Comparison of ENCODE assay signal across 8 cellular contexts in genomic region chr2:31523871-31524492, GRCh38. TPM values are rescaled to one million over a fixed set of nuclear protein-coding genes. Genes with fewer than 3 reads are reported as not detected.
DNase-seq lines count a peak whose midpoint lies in the region; ATAC-seq and TF ChIP-seq lines count a peak whose summit lies in the region.

No MANE protein-coding gene starts in this region.

- H3K4me3 Mint-ChIP-seq in activated B cell treated with CpG ODN at 0.5 μM for 24 hours: no peak overlapping the region

- H3K27ac Mint-ChIP-seq in activated B cell treated with CpG ODN at 0.5 μM for 24 hours: no peak overlapping the region

- no peak overlapping the region for H3K9ac ChIP-seq in colonic mucosa (ENCODE audit: low read depth in 2 of 2, low read length in 2 of 2)

- TF ChIP-seq CTCF in BE2C (IDR thresholded peaks at IDR 0.05; ENCODE audit: low read depth, low read length) (peak; percentile 72), activated B cell treated with CpG ODN at 0.5 μM for 24 hours (IDR thresholded peaks at IDR 0.05) (peak; percentile 21), colonic mucosa (IDR thresholded peaks at IDR 0.05) (peak; percentile 76), mucosa of descending colon (IDR thresholded peaks at IDR 0.05) (peak; percentile 62)

- H3K9me3 ChIP-seq in BE2C: no peaks in the 10 kb centered on the region
- no peaks in the 10 kb centered on the region for H3K9me3 ChIP-seq in colonic mucosa
- H3K9me3 ChIP-seq in mucosa of descending colon: no peaks in the 10 kb centered on the region

- DNase-seq in BE2C (peak; percentile 55), NCI-H1105 treated with DMSO at 0.1 percent for 48 hours (lab: John Stamatoyannopoulos, UW) (peak; percentile 34), activated B cell treated with CpG ODN at 0.5 μM for 24 hours (no peak), colonic mucosa (peak; percentile 74), mucosa of descending colon (peak in 1 of 3 donors; percentile 86)
- DNase-seq in stimulated activated naive CD8-positive, alpha-beta T cell treated with anti-CD3 and anti-CD28 coated beads, Interleukin-15, Interleukin-2, amounts not matched to agents 100 U/mL and 50 U/mL, for 24 hours: peak; percentile 58

- H3K36me3 Mint-ChIP-seq in activated B cell treated with CpG ODN at 0.5 μM for 24 hours (ENCODE audit: low read depth): no peaks in the 10 kb centered on the region

- H3K4me3 ChIP-seq in BE2C (ENCODE audit: low read depth, low read length) (no peak overlapping the region), colonic mucosa (no peak overlapping the region), mucosa of descending colon (no peak overlapping the region)

- peak; percentile 60 for ATAC-seq in GM18868 (IDR thresholded peaks at IDR 0.05; ENCODE audit: unreplicated experiment)
- no peak for ATAC-seq in activated B cell treated with CpG ODN at 0.5 μM for 24 hours (ENCODE audit: low read depth)
- peak; percentile 72 for ATAC-seq in mucosa of descending colon
- no peak for ATAC-seq in stimulated activated naive CD8-positive, alpha-beta T cell treated with anti-CD3 and anti-CD28 coated beads, Interleukin-15, Interleukin-2, amounts not matched to agents 100 U/mL and 50 U/mL, for 24 hours
- ATAC-seq in HG03196 (IDR thresholded peaks at IDR 0.05; ENCODE audit: unreplicated experiment): no peak

- no peaks in the 10 kb centered on the region for H3K36me3 ChIP-seq in BE2C
- no peaks in the 10 kb centered on the region for H3K36me3 ChIP-seq in colonic mucosa
- H3K36me3 ChIP-seq in mucosa of descending colon (ENCODE audit: low read depth): no peaks in the 10 kb centered on the region

- H3K27me3 Mint-ChIP-seq in activated B cell treated with CpG ODN at 0.5 μM for 24 hours: peaks cover 30% of the 10 kb centered on the region

- H3K27me3 ChIP-seq in BE2C (peaks cover 5% of the 10 kb centered on the region; the same call in 1 of the 2 replicates), colonic mucosa (no peaks in the 10 kb centered on the region)

- H3K9me3 Mint-ChIP-seq in activated B cell treated with CpG ODN at 0.5 μM for 24 hours: no peaks in the 10 kb centered on the region

- no peaks in the 10 kb centered on the region for H3K4me1 Mint-ChIP-seq in activated B cell treated with CpG ODN at 0.5 μM for 24 hours

- intact Hi-C loops in activated B cell treated with CpG ODN at 0.5 μM for 24 hours (cut with micrococcal nuclease) (loop anchor here (1.0 to 10.0 kb wide), 5 partner anchors 191 to 1439 kb away; no protein-coding TSS in a partner anchor), colonic mucosa (cut with DNase I) (loop anchor here (5.0 to 10.0 kb wide), 2 partner anchors 112 to 809 kb away; partner anchors contain the start of gene XDH), mucosa of descending colon (cut with DNase I, micrococcal nuclease) (no loop called here)

- POLR2A ChIA-PET in activated B cell treated with CpG ODN at 0.5 μM for 24 hours (lab: Charles Lee): no interaction called here

- H3K27ac ChIP-seq in colonic mucosa: no peak overlapping the region

- CTCF ChIA-PET in activated B cell treated with CpG ODN at 0.5 μM for 24 hours (lab: Charles Lee): interaction anchor here (1.3 to 4.4 kb wide), 4 partner anchors 47 to 812 kb away, joined by 3 to 39 read pairs (median 12); no protein-coding TSS in a partner anchor

- no peaks in the 10 kb centered on the region for H3K4me1 ChIP-seq in BE2C
- H3K4me1 ChIP-seq in colonic mucosa: no peaks in the 10 kb centered on the region
- no peaks in the 10 kb centered on the region for H3K4me1 ChIP-seq in mucosa of descending colon (ENCODE audit: low read depth)

RNA-seq across cellular contexts. Expression of gene SRD5A2, which starts 56.8 kb away (rescaled TPM):
- polyA plus RNA-seq in BE2C (2012; ENCODE audit: insufficient read depth, insufficient read length, low read depth): not detected
- total RNA-seq in activated B cell treated with CpG ODN at 0.5 μM for 24 hours: not detected in 2 replicates
- total RNA-seq in colonic mucosa: not detected
- total RNA-seq in mucosa of descending colon: not detected

Comparison
In these comparisons a context has a peak if more than half of its experiments do, and no peak if none do; other contexts are left out.
1. CTCF ChIP-seq: peak in every context shown above with its lines; median percentile 76 in colonic mucosa; 72 in BE2C; 62 in mucosa of descending colon; 21 in activated B cell treated with CpG ODN at 0.5 μM for 24 hours.
2. ATAC-seq: peak in GM18868 (single experiment) and mucosa of descending colon (single experiment); none in activated B cell treated with CpG ODN at 0.5 μM for 24 hours (single experiment), stimulated activated naive CD8-positive, alpha-beta T cell treated with anti-CD3 and anti-CD28 coated beads, Interleukin-15, Interleukin-2, amounts not matched to agents 100 U/mL and 50 U/mL, for 24 hours (single experiment) and HG03196 (single experiment).
3. intact Hi-C loops: an anchor here in activated B cell treated with CpG ODN at 0.5 μM for 24 hours (1.0 to 10.0 kb wide) and colonic mucosa (5.0 to 10.0 kb wide); none called in mucosa of descending colon.